ENCODE assay signal across 21 cellular contexts in genomic region chr21:42841156-42841915, GRCh38. TPM values are rescaled to one million over a fixed set of nuclear protein-coding genes. Genes with fewer than 3 reads are reported as not detected.
DNase-seq lines count a peak whose midpoint lies in the region; ATAC-seq and TF ChIP-seq lines count a peak whose summit lies in the region.
"Had no signal": no experiment of that assay in that cellular context is flagged by ENCODE, and none has a peak within 500 bp of the region (broad histone marks: within the 10 kb centered on the region; RNA-seq: fewer than 3 reads in every experiment).

No MANE protein-coding gene starts in this region.

- no peaks in the 10 kb centered on the region for H3K9me3 ChIP-seq in WERI-Rb-1 (ENCODE audit: severe bottlenecking)
- H3K9me3 ChIP-seq: body of pancreas had no signal

- ATAC-seq in activated T-cell treated with anti-CD3 and anti-CD28 coated beads, Interleukin-2, amount 50 U/mL, for 4 hours = no peak
- no peak for ATAC-seq in activated T-cell treated with anti-CD3 and anti-CD28 coated beads, Interleukin-2, amount 50 U/mL, for 72 hours (replicated peaks in 1 of 2)
- no peak for ATAC-seq in left lobe of liver
- no peak for ATAC-seq in GM21526 (IDR thresholded peaks at IDR 0.05; ENCODE audit: low FRiP score, unreplicated experiment)
- ATAC-seq: body of pancreas had no signal

- peaks cover 42% of the 10 kb centered on the region for H3K36me3 Mint-ChIP-seq in activated T-cell treated with anti-CD3 and anti-CD28 coated beads, Interleukin-2, amount 50 U/mL, for 4 hours (ENCODE audit: insufficient read depth)
- peaks cover 0 to 21% of the 10 kb centered on the region in 2 donors for H3K36me3 Mint-ChIP-seq in activated T-cell treated with anti-CD3 and anti-CD28 coated beads, Interleukin-2, amount 50 U/mL, for 72 hours (ENCODE audit: insufficient read depth in 2 of 2)

- no peak overlapping the region for H3K4me3 Mint-ChIP-seq in activated T-cell treated with anti-CD3 and anti-CD28 coated beads, Interleukin-2, amount 50 U/mL, for 4 hours
- H3K4me3 Mint-ChIP-seq in activated T-cell treated with anti-CD3 and anti-CD28 coated beads, Interleukin-2, amount 50 U/mL, for 72 hours = no peak overlapping the region
- H3K4me3 Mint-ChIP-seq: activated CD4-positive, alpha-beta memory T cell treated with anti-CD3 and anti-CD28 coated beads, Interleukin-2, amount 10 ng/mL, durations not matched to agents 7 days and 5 days; activated naive CD8-positive, alpha-beta T cell; activated T-helper 1 cell treated with anti-CD3 and anti-CD28 coated beads, Interleukin-12 subunit alpha, Interleukin-12 subunit beta, Interleukin-2, Interleukin-4 antibody, amounts not matched to agents 30 ng/mL and 10 ng/mL and 1 ng/mL, durations not matched to agents 14 hours and 24 hours and 36 hours; neural progenitor cell; T-helper 1 cell treated with Interleukin-12 subunit alpha and Interleukin-12 subunit beta and Interleukin-4 antibody, amounts not matched to agents 30 μg/mL and 1 μg/mL, for 36 hours had no signal

- H3K4me1 Mint-ChIP-seq in activated T-cell treated with anti-CD3 and anti-CD28 coated beads, Interleukin-2, amount 50 U/mL, for 4 hours (ENCODE audit: low read depth) = no peaks in the 10 kb centered on the region
- no peaks in the 10 kb centered on the region for H3K4me1 Mint-ChIP-seq in activated T-cell treated with anti-CD3 and anti-CD28 coated beads, Interleukin-2, amount 50 U/mL, for 72 hours (ENCODE audit: low read depth)
- H3K4me1 Mint-ChIP-seq: activated CD4-positive, alpha-beta memory T cell treated with anti-CD3 and anti-CD28 coated beads, Interleukin-2, amount 10 ng/mL, durations not matched to agents 7 days and 5 days had no signal

- no peaks in the 10 kb centered on the region for H3K27me3 ChIP-seq in WERI-Rb-1 (ENCODE audit: insufficient read depth, low read depth, severe bottlenecking)
- H3K27me3 ChIP-seq: body of pancreas, neural progenitor cell had no signal

- H3K27me3 Mint-ChIP-seq in activated T-cell treated with anti-CD3 and anti-CD28 coated beads, Interleukin-2, amount 50 U/mL, for 4 hours (ENCODE audit: low read depth) = no peaks in the 10 kb centered on the region
- no peaks in the 10 kb centered on the region for H3K27me3 Mint-ChIP-seq in activated T-cell treated with anti-CD3 and anti-CD28 coated beads, Interleukin-2, amount 50 U/mL, for 72 hours (ENCODE audit: low read depth)
- H3K27me3 Mint-ChIP-seq: activated CD4-positive, alpha-beta memory T cell treated with anti-CD3 and anti-CD28 coated beads, Interleukin-2, amount 10 ng/mL, durations not matched to agents 7 days and 5 days; activated naive CD8-positive, alpha-beta T cell had no signal

- no peak overlapping the region for H3K4me3 ChIP-seq in WERI-Rb-1 (ENCODE audit: low read depth, low read length)
- H3K4me3 ChIP-seq: body of pancreas, neural progenitor cell had no signal

- no peaks in the 10 kb centered on the region for H3K9me3 Mint-ChIP-seq in activated T-cell treated with anti-CD3 and anti-CD28 coated beads, Interleukin-2, amount 50 U/mL, for 4 hours
- no peaks in the 10 kb centered on the region for H3K9me3 Mint-ChIP-seq in activated T-cell treated with anti-CD3 and anti-CD28 coated beads, Interleukin-2, amount 50 U/mL, for 72 hours
- H3K9me3 Mint-ChIP-seq: activated CD4-positive, alpha-beta memory T cell treated with anti-CD3 and anti-CD28 coated beads, Interleukin-2, amount 10 ng/mL, durations not matched to agents 7 days and 5 days; activated T-helper 1 cell treated with anti-CD3 and anti-CD28 coated beads, Interleukin-12 subunit alpha, Interleukin-12 subunit beta, Interleukin-2, Interleukin-4 antibody, amounts not matched to agents 30 ng/mL and 10 ng/mL and 1 ng/mL, durations not matched to agents 14 hours and 24 hours and 36 hours; neural progenitor cell; T-helper 1 cell treated with Interleukin-12 subunit alpha and Interleukin-12 subunit beta and Interleukin-4 antibody, amounts not matched to agents 30 μg/mL and 1 μg/mL, for 36 hours had no signal

- H3K27ac Mint-ChIP-seq in activated T-cell treated with anti-CD3 and anti-CD28 coated beads, Interleukin-2, amount 50 U/mL, for 72 hours = no peak overlapping the region
- H3K27ac Mint-ChIP-seq: activated CD4-positive, alpha-beta memory T cell treated with anti-CD3 and anti-CD28 coated beads, Interleukin-2, amount 10 ng/mL, durations not matched to agents 7 days and 5 days; activated naive CD8-positive, alpha-beta T cell; activated T-helper 1 cell treated with anti-CD3 and anti-CD28 coated beads, Interleukin-12 subunit alpha, Interleukin-12 subunit beta, Interleukin-2, Interleukin-4 antibody, amounts not matched to agents 30 ng/mL and 10 ng/mL and 1 ng/mL, durations not matched to agents 14 hours and 24 hours and 36 hours; neural progenitor cell; T-helper 1 cell treated with Interleukin-12 subunit alpha and Interleukin-12 subunit beta and Interleukin-4 antibody, amounts not matched to agents 30 μg/mL and 1 μg/mL, for 36 hours had no signal

- TF ChIP-seq CTCF in WERI-Rb-1 (IDR thresholded peaks at IDR 0.05; ENCODE audit: low read depth, low read length) = no peak

- peaks cover 73% of the 10 kb centered on the region for H3K36me3 ChIP-seq in WERI-Rb-1

- H3K27ac ChIP-seq in WERI-Rb-1 (no peak overlapping the region), caudate nucleus (ENCODE audit: low read depth, low read length) (no peak overlapping the region)
- H3K27ac ChIP-seq: body of pancreas, C4-2B, neural progenitor cell, VCaP had no signal

- DNase-seq in activated T-cell treated with anti-CD3 and anti-CD28 coated beads, Interleukin-2, amount 50 U/mL, for 4 hours = peak; percentile 3
- DNase-seq in activated T-cell treated with anti-CD3 and anti-CD28 coated beads, Interleukin-2, amount 50 U/mL, for 72 hours = no peak
- DNase-seq in WERI-Rb-1 (peak; percentile 8), left lobe of liver (ENCODE audit: low spot score) (peak; percentile 39), caudate nucleus (lab: John Stamatoyannopoulos, UW) (no peak), T-helper 9 cell (no peak)
- DNase-seq in stimulated activated CD8-positive, alpha-beta memory T cell treated with anti-CD3 and anti-CD28 coated beads, Interleukin-4, amount 100 ng/mL, for 48 hours = peak; percentile 21
- DNase-seq: activated CD4-positive, alpha-beta memory T cell treated with anti-CD3 and anti-CD28 coated beads, Interleukin-2, amount 10 ng/mL, durations not matched to agents 7 days and 5 days; glutamatergic neuron; MV-4-11; NCI-H1694; SHP77; substantia nigra had no signal

RNA-seq across cellular contexts. Expression of gene WDR4, which starts 38.0 kb away (rescaled TPM):
- total RNA-seq in activated T-cell treated with anti-CD3 and anti-CD28 coated beads, Interleukin-2, amount 50 U/mL, for 4 hours = 10 to 100 TPM; 66.9 to 88.9 (median 86.2) TPM
- 10 to 100 TPM; 17.1 to 18.9 TPM for total RNA-seq in activated T-cell treated with anti-CD3 and anti-CD28 coated beads, Interleukin-2, amount 50 U/mL, for 72 hours
- 8.2 TPM for total RNA-seq in left lobe of liver

RNA-seq across cellular contexts. Expression of gene NDUFV3, which starts 51.8 kb away (rescaled TPM):
- 10 to 100 TPM; 18.6 to 26.6 (median 20.6) TPM for total RNA-seq in activated T-cell treated with anti-CD3 and anti-CD28 coated beads, Interleukin-2, amount 50 U/mL, for 4 hours
- 10 to 100 TPM; 18.2 to 21.7 TPM for total RNA-seq in activated T-cell treated with anti-CD3 and anti-CD28 coated beads, Interleukin-2, amount 50 U/mL, for 72 hours
- total RNA-seq in left lobe of liver = 22.8 TPM

Comparison
In these comparisons a context has a peak if more than half of its experiments do, and no peak if none do; other contexts are left out.
1. DNase-seq: peak in activated T-cell treated with anti-CD3 and anti-CD28 coated beads, Interleukin-2, amount 50 U/mL, for 4 hours (single experiment), WERI-Rb-1 (single experiment), left lobe of liver (single experiment) and stimulated activated CD8-positive, alpha-beta memory T cell treated with anti-CD3 and anti-CD28 coated beads, Interleukin-4, amount 100 ng/mL, for 48 hours (single experiment); none in activated T-cell treated with anti-CD3 and anti-CD28 coated beads, Interleukin-2, amount 50 U/mL, for 72 hours (0 of 2), caudate nucleus (0 of 61) and T-helper 9 cell (single experiment).